8 cellular contexts compared by ENCODE assay signal in genomic region chr3:184040010-184040409, GRCh38. TPM values are rescaled to one million over a fixed set of nuclear protein-coding genes. Genes with fewer than 3 reads are reported as not detected.
DNase-seq lines count a peak whose midpoint lies in the region; ATAC-seq and TF ChIP-seq lines count a peak whose summit lies in the region.

No MANE protein-coding gene starts in this region.

- no peaks in the 10 kb centered on the region for H3K79me2 ChIP-seq in GM23338 (replicated peaks; ENCODE audit: insufficient read depth)

- no peak overlapping the region for H3K27ac ChIP-seq in AG04450 (ENCODE audit: low read depth, low read length)
- H3K27ac ChIP-seq in GM23338 (ENCODE audit: low read depth), result no peak overlapping the region

- no peak overlapping the region for H3K4me3 Mint-ChIP-seq in GM23338

- no peaks in the 10 kb centered on the region for H3K36me3 ChIP-seq in GM23338 (ENCODE audit: insufficient read depth)

- ATAC-seq in GM23338, result peak; percentile 99
- ATAC-seq in GM18520 (IDR thresholded peaks at IDR 0.05; ENCODE audit: unreplicated experiment), result no peak

- H3K36me3 Mint-ChIP-seq in GM23338 (ENCODE audit: low read depth), result no peaks in the 10 kb centered on the region; the same call in 2 of the 3 replicates

- H3K4me3 ChIP-seq in AG04450 (ENCODE audit: low read depth, low read length) (no peak overlapping the region), GM23338 (no peak overlapping the region), foreskin fibroblast (ENCODE audit: low read depth in 1 of 2, low read length in 2 of 2) (no peak overlapping the region)

- H4K20me1 ChIP-seq in GM23338 (replicated peaks; ENCODE audit: insufficient read depth), result no peaks in the 10 kb centered on the region

- DNase-seq in AG04450 (ENCODE audit: low read depth, low spot score) (no peak), GM23338 (ENCODE audit: low spot score) (peak; percentile 75), RKO (ENCODE audit: low spot score) (peak; percentile 75), foreskin fibroblast (peak; percentile 15 to 38), amniotic stem cell (lab: John Stamatoyannopoulos, UW) (no peak), NCI-H187 (lab: John Stamatoyannopoulos, UW) (no peak)
- DNase-seq in activated CD4-positive, alpha-beta T cell treated with anti-CD3 and anti-CD28 coated beads, Interleukin-2, amount 50 U/mL, for 1 hour, result no peak

- H3K9me2 ChIP-seq in GM23338 (ENCODE audit: insufficient read depth), result no peaks in the 10 kb centered on the region

- no peaks in the 10 kb centered on the region for H3K9me3 Mint-ChIP-seq in GM23338

- H3F3A ChIP-seq in GM23338 (replicated peaks; ENCODE audit: low read depth), result no peaks in the 10 kb centered on the region

- H3K4me1 Mint-ChIP-seq in GM23338, result no peaks in the 10 kb centered on the region; the same call in 2 of the 3 replicates

- peak; percentile 56 for TF ChIP-seq CTCF in AG04450 (IDR thresholded peaks at IDR 0.05; ENCODE audit: low read depth, low read length)
- peak; percentile 62 to 78 for TF ChIP-seq CTCF in GM23338 (conservative IDR thresholded peaks at IDR 0.05; ENCODE audit: low read depth in 2 of 2)
- TF ChIP-seq CTCF in foreskin fibroblast (IDR thresholded peaks at IDR 0.05; ENCODE audit: low read depth, low read length), result peak; percentile 66

- no peaks in the 10 kb centered on the region for H3K4me1 ChIP-seq in GM23338 (ENCODE audit: insufficient read depth)

- no peak overlapping the region for H3K4me2 ChIP-seq in GM23338

- CTCF ChIA-PET in AG04450 (lab: Charles Lee), result interaction anchor here (0.6 to 1.8 kb wide), 7 partner anchors 10 to 214 kb away, joined by 3 to 7 read pairs (median 3); no protein-coding TSS in a partner anchor

- H3K27me3 Mint-ChIP-seq in GM23338 (ENCODE audit: insufficient read depth, low read depth, poor library complexity), result peaks cover 6% of the 10 kb centered on the region

- POLR2A ChIA-PET in AG04450 (lab: Yijun Ruan, JAX), result no interaction called here

- H2AFZ ChIP-seq in GM23338, result no peak overlapping the region

- no peak overlapping the region for H3K27ac Mint-ChIP-seq in GM23338

- no peaks in the 10 kb centered on the region for H3K9me3 ChIP-seq in AG04450 (ENCODE audit: control insufficient read depth, insufficient read depth, low read length)

- H3K27me3 ChIP-seq in AG04450 (ENCODE audit: control insufficient read depth, insufficient read depth, low read length) (peaks cover 4% of the 10 kb centered on the region), GM23338 (ENCODE audit: insufficient read depth) (no peaks in the 10 kb centered on the region)

TF ChIP-seq in GM23338, 12 proteins besides CTCF, POLR2A, EP300 and RAD21:
- TF ChIP-seq ZNF462 (CRISPR knock-in tag; IDR thresholded peaks at IDR 0.05), result 0 out of 2 replicates have a peak, but pooled peaks have one; percentile 8
- no peak for TF ChIP-seq NANOG (IDR thresholded peaks at IDR 0.05; ENCODE audit: borderline replicate concordance)
- TF ChIP-seq ETS1 (IDR thresholded peaks at IDR 0.05), result no peak

RNA-seq across cellular contexts. Expression of gene HTR3D, which starts 8.5 kb away (rescaled TPM):
- polyA plus RNA-seq in AG04450 (2011; rRNA removed), result not detected in 2 replicates
- not detected in 2 replicates for polyA minus RNA-seq in AG04450 (2011; rRNA and poly(A)+ RNA removed)
- total RNA-seq in GM23338 (2014; rRNA removed; shearing (Covaris generic)), result not detected in 2 replicates
- polyA plus RNA-seq in GM23338 (2016; fragmentation: Nextera tagmentation; extraction: Ambion mirVana), result not detected in 2 replicates

RNA-seq across cellular contexts. Expression of gene HTR3C, which starts 12.8 kb away (rescaled TPM):
- polyA plus RNA-seq in AG04450 (2011; rRNA removed) (not detected in 2 replicates), GM23338 (2016; fragmentation: Nextera tagmentation; extraction: Ambion mirVana) (not detected in 2 replicates)
- not detected in 2 replicates for polyA minus RNA-seq in AG04450 (2011; rRNA and poly(A)+ RNA removed)
- not detected in 2 replicates for total RNA-seq in GM23338 (2014; rRNA removed; shearing (Covaris generic))

RNA-seq across cellular contexts. Expression of gene ABCC5, which starts 22.3 kb away (rescaled TPM):
- polyA plus RNA-seq in AG04450 (2011; rRNA removed) (27.4 and 30.6 TPM in 2 replicates), GM23338 (2016; fragmentation: Nextera tagmentation; extraction: Ambion mirVana) (14.0 TPM in 2 replicates)
- 19.5 and 20.5 TPM in 2 replicates for polyA minus RNA-seq in AG04450 (2011; rRNA and poly(A)+ RNA removed)
- 38.5 and 39.9 TPM in 2 replicates for total RNA-seq in GM23338 (2014; rRNA removed; shearing (Covaris generic))

RNA-seq across cellular contexts. Expression of gene HTR3E, which starts 56.9 kb away (rescaled TPM):
- polyA plus RNA-seq in AG04450 (2011; rRNA removed) (not detected in 2 replicates), GM23338 (2016; fragmentation: Nextera tagmentation; extraction: Ambion mirVana) (not detected in 2 replicates)
- polyA minus RNA-seq in AG04450 (2011; rRNA and poly(A)+ RNA removed), result not detected in 2 replicates
- total RNA-seq in GM23338 (2014; rRNA removed; shearing (Covaris generic)), result not detected in 2 replicates

Comparison
In these comparisons a context has a peak if more than half of its experiments do, and no peak if none do; other contexts are left out.
1. DNase-seq: peak in GM23338 (single experiment), RKO (single experiment) and foreskin fibroblast (2 of 2); none in AG04450 (single experiment), amniotic stem cell (single experiment), activated CD4-positive, alpha-beta T cell treated with anti-CD3 and anti-CD28 coated beads, Interleukin-2, amount 50 U/mL, for 1 hour (single experiment) and NCI-H187 (0 of 2).
2. Peak in every context shown above with its lines, with median percentiles within 50 percentile points of each other: CTCF ChIP-seq.